10 cellular contexts compared by ENCODE assay signal in genomic region chr13:76943646-76944045, GRCh38. TPM values are rescaled to one million over a fixed set of nuclear protein-coding genes. Genes with fewer than 3 reads are reported as not detected.
"Had no signal": no experiment of that assay in that cellular context is flagged by ENCODE, and none has a peak within 500 bp of the region (broad histone marks: within the 10 kb centered on the region; RNA-seq: fewer than 3 reads in every experiment).

No MANE protein-coding gene starts in this region.

- H3K4me1 ChIP-seq: HAP-1 had no signal

- H3K9me3 ChIP-seq: HAP-1 had no signal

- H3K27ac ChIP-seq: GM23248 had no signal

- H3K4me3 Mint-ChIP-seq: HFFc6 had no signal

- H2AFZ ChIP-seq: GM23248 had no signal

- H3K36me3 ChIP-seq: HAP-1 had no signal

- H3K9ac ChIP-seq: GM23248 had no signal

- H3K4me3 ChIP-seq: HAP-1, K562 had no signal

- ATAC-seq: HCT116, K562 had no signal

- H3K9me3 Mint-ChIP-seq: HFFc6 had no signal

- DNase-seq: GM23248, GOT3, H7, HFFc6, IMR-90 had no signal

- H3K27ac Mint-ChIP-seq: HFFc6 had no signal

RNA-seq across cellular contexts. Expression of gene ACOD1, which starts 4.7 kb away (rescaled TPM):
- total RNA-seq: GM23248, H4, H7, HFFc6, HT-29, IMR-90, K562 had no signal
- polyA plus RNA-seq: GM23248, IMR-90, K562 had no signal
